ENCODE assay signal across 2 cellular contexts in genomic region chr14:96096639-96097610, GRCh38.
A peak's percentile ranks its signal among the peaks of the same experiment; 100 is the strongest.
TF ChIP-seq lines count a peak whose summit lies in the region.

No MANE protein-coding gene starts in this region.

TF ChIP-seq in SK-N-SH treated with all-trans-retinoic acid at 6 μM for 48 hours, 23 proteins besides CTCF, POLR2A, EP300 and RAD21 (continued from another document):
- TF ChIP-seq CSRNP3 (CRISPR knock-in tag; IDR thresholded peaks at IDR 0.05) = no peak
- TF ChIP-seq POU6F1 (CRISPR knock-in tag; IDR thresholded peaks at IDR 0.05; ENCODE audit: borderline replicate concordance, low read depth) = no peak
- TF ChIP-seq RARB (CRISPR knock-in tag; IDR thresholded peaks at IDR 0.05) = no peak

TF ChIP-seq in liver, 16 proteins besides CTCF, POLR2A, EP300 and RAD21 (continued from another document):
- TF ChIP-seq ZBTB33 (IDR thresholded peaks at IDR 0.05) = no peak
- TF ChIP-seq NR2F2 (IDR thresholded peaks at IDR 0.05) = peak; percentile 44
- peak in 1 of 2 donors; percentile 25 for TF ChIP-seq JUND (IDR thresholded peaks at IDR 0.05)
- peak; percentile 8 for TF ChIP-seq HNF4G (IDR thresholded peaks at IDR 0.05)
- no peak for TF ChIP-seq FOXA2 (IDR thresholded peaks at IDR 0.05)
- TF ChIP-seq SP1 (IDR thresholded peaks at IDR 0.05) = no peak
- TF ChIP-seq ATF3 (IDR thresholded peaks at IDR 0.05) = no peak
- TF ChIP-seq RXRA (IDR thresholded peaks at IDR 0.05) = peak; percentile 71 to 92
- peak; percentile 63 for TF ChIP-seq REST (IDR thresholded peaks at IDR 0.05)
- peak in 1 of 2 donors; percentile 34 for TF ChIP-seq EGR1 (IDR thresholded peaks at IDR 0.05; ENCODE audit: low read depth in 2 of 2)
- TF ChIP-seq MAX (IDR thresholded peaks at IDR 0.05) = no peak
- TF ChIP-seq GABPA (IDR thresholded peaks at IDR 0.05 in 1 of 2, conservative IDR thresholded peaks at IDR 0.05 in 1 of 2) = no peak
